1 cellular context compared by ENCODE assay signal in the genomic region with DNA sequence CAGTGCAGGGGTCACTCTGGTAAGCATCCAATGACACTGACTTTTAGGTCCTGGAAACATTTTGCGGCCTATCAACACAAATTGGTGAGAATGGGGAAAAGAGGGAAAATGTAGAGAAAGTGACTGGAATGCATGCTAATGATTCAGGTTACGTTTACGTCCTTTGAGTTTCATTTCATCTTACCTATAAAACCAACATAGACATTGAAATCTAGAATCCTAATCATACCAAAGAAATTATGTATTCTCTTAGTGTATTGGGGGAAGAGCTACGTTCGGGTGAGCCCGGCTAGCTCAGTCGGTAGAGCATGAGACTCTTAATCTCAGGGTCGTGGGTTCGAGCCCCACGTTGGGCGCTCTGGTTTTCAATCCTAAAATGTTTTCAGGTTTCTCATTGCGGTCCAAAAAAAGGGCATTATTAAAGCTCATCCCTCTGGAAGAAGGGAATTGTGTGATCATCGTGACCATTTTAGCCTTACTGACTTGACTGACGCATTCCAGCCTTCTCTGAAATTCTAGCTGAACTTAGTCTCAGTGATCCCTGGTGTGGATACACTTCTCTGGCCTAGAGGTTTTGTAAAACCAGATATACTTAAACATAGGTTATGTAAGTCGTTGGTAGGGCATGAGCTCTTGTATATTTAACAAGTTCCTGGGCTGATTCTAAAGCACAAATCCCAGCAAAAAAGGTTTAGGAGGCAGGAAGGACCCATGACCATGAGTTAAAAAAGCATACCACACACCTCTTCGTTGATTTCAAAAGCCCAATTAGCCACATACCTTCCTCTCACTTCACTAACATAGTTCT.
TF ChIP-seq lines count a peak whose summit lies in the region.

No MANE protein-coding gene starts in this region.

TF ChIP-seq in HepG2, 621 proteins besides CTCF, POLR2A, EP300 and RAD21 (continued from another document and continues in another):
- TF ChIP-seq, protein P1, sequence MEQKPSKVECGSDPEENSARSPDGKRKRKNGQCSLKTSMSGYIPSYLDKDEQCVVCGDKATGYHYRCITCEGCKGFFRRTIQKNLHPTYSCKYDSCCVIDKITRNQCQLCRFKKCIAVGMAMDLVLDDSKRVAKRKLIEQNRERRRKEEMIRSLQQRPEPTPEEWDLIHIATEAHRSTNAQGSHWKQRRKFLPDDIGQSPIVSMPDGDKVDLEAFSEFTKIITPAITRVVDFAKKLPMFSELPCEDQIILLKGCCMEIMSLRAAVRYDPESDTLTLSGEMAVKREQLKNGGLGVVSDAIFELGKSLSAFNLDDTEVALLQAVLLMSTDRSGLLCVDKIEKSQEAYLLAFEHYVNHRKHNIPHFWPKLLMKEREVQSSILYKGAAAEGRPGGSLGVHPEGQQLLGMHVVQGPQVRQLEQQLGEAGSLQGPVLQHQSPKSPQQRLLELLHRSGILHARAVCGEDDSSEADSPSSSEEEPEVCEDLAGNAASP (CRISPR knock-in tag; IDR thresholded peaks at IDR 0.05; ENCODE audit: borderline replicate concordance): 0 out of 2 replicates have a peak, but pooled peaks have one; percentile 23
- no peak for TF ChIP-seq NFYC (CRISPR knock-in tag; IDR thresholded peaks at IDR 0.05)
- peak; percentile 85; the same call in 1 of the 2 replicates for TF ChIP-seq TOE1 (CRISPR knock-in tag; IDR thresholded peaks at IDR 0.05)
- no peak for TF ChIP-seq RAD51 (IDR thresholded peaks at IDR 0.05; ENCODE audit: borderline replicate concordance)
- TF ChIP-seq, protein P2, sequence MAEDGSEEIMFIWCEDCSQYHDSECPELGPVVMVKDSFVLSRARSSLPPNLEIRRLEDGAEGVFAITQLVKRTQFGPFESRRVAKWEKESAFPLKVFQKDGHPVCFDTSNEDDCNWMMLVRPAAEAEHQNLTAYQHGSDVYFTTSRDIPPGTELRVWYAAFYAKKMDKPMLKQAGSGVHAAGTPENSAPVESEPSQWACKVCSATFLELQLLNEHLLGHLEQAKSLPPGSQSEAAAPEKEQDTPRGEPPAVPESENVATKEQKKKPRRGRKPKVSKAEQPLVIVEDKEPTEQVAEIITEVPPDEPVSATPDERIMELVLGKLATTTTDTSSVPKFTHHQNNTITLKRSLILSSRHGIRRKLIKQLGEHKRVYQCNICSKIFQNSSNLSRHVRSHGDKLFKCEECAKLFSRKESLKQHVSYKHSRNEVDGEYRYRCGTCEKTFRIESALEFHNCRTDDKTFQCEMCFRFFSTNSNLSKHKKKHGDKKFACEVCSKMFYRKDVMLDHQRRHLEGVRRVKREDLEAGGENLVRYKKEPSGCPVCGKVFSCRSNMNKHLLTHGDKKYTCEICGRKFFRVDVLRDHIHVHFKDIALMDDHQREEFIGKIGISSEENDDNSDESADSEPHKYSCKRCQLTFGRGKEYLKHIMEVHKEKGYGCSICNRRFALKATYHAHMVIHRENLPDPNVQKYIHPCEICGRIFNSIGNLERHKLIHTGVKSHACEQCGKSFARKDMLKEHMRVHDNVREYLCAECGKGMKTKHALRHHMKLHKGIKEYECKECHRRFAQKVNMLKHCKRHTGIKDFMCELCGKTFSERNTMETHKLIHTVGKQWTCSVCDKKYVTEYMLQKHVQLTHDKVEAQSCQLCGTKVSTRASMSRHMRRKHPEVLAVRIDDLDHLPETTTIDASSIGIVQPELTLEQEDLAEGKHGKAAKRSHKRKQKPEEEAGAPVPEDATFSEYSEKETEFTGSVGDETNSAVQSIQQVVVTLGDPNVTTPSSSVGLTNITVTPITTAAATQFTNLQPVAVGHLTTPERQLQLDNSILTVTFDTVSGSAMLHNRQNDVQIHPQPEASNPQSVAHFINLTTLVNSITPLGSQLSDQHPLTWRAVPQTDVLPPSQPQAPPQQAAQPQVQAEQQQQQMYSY (CRISPR knock-in tag; IDR thresholded peaks at IDR 0.05): no peak; the same call in 1 of the 2 replicates
- 0 out of 2 replicates have a peak, but pooled peaks have one; percentile 48 for TF ChIP-seq ISX (CRISPR knock-in tag; conservative IDR thresholded peaks at IDR 0.05)
- no peak for TF ChIP-seq ZMAT3 (CRISPR knock-in tag; conservative IDR thresholded peaks at IDR 0.05)
- no peak for TF ChIP-seq FOXM1 (CRISPR knock-in tag; IDR thresholded peaks at IDR 0.05)
- no peak for TF ChIP-seq MBD4 (IDR thresholded peaks at IDR 0.05; ENCODE audit: borderline replicate concordance, low read length)
- TF ChIP-seq ZNF781 (CRISPR knock-in tag; IDR thresholded peaks at IDR 0.05; ENCODE audit: borderline replicate concordance, not compliant biosample characterization): no peak
- TF ChIP-seq NFIB (CRISPR knock-in tag; IDR thresholded peaks at IDR 0.05; ENCODE audit: borderline replicate concordance): no peak
- no peak for TF ChIP-seq MED13 (CRISPR knock-in tag; IDR thresholded peaks at IDR 0.05)
- peak; percentile 45 for TF ChIP-seq ZFY (CRISPR knock-in tag; IDR thresholded peaks at IDR 0.05)
- peak; percentile 20; the same call in 1 of the 3 replicates for TF ChIP-seq MXI1 (IDR thresholded peaks at IDR 0.05; ENCODE audit: borderline replicate concordance, low read depth, low read length)
- no peak for TF ChIP-seq TEAD2 (CRISPR knock-in tag; IDR thresholded peaks at IDR 0.05)
- TF ChIP-seq NR1H2 (CRISPR knock-in tag; IDR thresholded peaks at IDR 0.05; ENCODE audit: borderline replicate concordance, low read depth): no peak
- TF ChIP-seq MAFF (IDR thresholded peaks at IDR 0.05; ENCODE audit: low read depth, low read length): no peak
- no peak; the same call in 1 of the 2 replicates for TF ChIP-seq ZNF232 (CRISPR knock-in tag; IDR thresholded peaks at IDR 0.05; ENCODE audit: borderline replicate concordance)
- no peak for TF ChIP-seq CEBPB (IDR thresholded peaks at IDR 0.05; ENCODE audit: borderline replicate concordance, low read depth, low read length)
- no peak for TF ChIP-seq ZFAT (CRISPR knock-in tag; conservative IDR thresholded peaks at IDR 0.05)
- peak; percentile 83 for TF ChIP-seq TARDBP (CRISPR knock-in tag; IDR thresholded peaks at IDR 0.05)
- TF ChIP-seq KDM1A (CRISPR knock-in tag; IDR thresholded peaks at IDR 0.05): no peak; the same call in 1 of the 2 replicates
- no peak for TF ChIP-seq NFKB2 (CRISPR knock-in tag; IDR thresholded peaks at IDR 0.05; ENCODE audit: borderline replicate concordance)
- TF ChIP-seq ZNF101 (CRISPR knock-in tag; IDR thresholded peaks at IDR 0.05; ENCODE audit: borderline replicate concordance, low read depth): no peak
- TF ChIP-seq U2AF1 (optimal IDR thresholded peaks at IDR 0.05; ENCODE audit: low read depth, low read length): no peak
- TF ChIP-seq DPF2 (CRISPR knock-in tag; IDR thresholded peaks at IDR 0.05; ENCODE audit: borderline replicate concordance, low read depth): no peak
- TF ChIP-seq, protein P3, sequence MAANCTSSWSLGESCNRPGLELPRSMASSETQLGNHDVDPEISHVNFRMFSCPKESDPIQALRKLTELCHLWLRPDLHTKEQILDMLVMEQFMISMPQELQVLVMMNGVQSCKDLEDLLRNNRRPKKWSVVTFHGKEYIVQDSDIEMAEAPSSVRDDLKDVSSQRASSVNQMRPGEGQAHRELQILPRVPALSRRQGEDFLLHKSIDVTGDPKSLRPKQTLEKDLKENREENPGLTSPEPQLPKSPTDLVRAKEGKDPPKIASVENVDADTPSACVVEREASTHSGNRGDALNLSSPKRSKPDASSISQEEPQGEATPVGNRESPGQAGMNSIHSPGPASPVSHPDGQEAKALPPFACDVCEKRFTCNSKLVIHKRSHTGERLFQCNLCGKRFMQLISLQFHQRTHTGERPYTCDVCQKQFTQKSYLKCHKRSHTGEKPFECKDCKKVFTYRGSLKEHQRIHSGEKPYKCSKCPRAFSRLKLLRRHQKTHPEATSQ (CRISPR knock-in tag; IDR thresholded peaks at IDR 0.05; ENCODE audit: borderline replicate concordance): peak; percentile 83; the same call in 1 of the 2 replicates
- no peak; the same call in 1 of the 2 replicates for TF ChIP-seq NFYB (CRISPR knock-in tag; IDR thresholded peaks at IDR 0.05)
- no peak for TF ChIP-seq ZNF33A (CRISPR knock-in tag; IDR thresholded peaks at IDR 0.05; ENCODE audit: borderline replicate concordance)
- peak; percentile 53 for TF ChIP-seq BCL6 (CRISPR knock-in tag; IDR thresholded peaks at IDR 0.05)
- TF ChIP-seq ZNF766 (CRISPR knock-in tag; IDR thresholded peaks at IDR 0.05; ENCODE audit: borderline replicate concordance): peak; percentile 93
- 0 out of 2 replicates have a peak, but pooled peaks have one; percentile 42 for TF ChIP-seq ATF7-NPFF (CRISPR knock-in tag; IDR thresholded peaks at IDR 0.05; ENCODE audit: low read depth)
- no peak for TF ChIP-seq PTBP1 (IDR thresholded peaks at IDR 0.05; ENCODE audit: low read depth, low read length, poor library complexity, severe bottlenecking)
- TF ChIP-seq, protein P4, sequence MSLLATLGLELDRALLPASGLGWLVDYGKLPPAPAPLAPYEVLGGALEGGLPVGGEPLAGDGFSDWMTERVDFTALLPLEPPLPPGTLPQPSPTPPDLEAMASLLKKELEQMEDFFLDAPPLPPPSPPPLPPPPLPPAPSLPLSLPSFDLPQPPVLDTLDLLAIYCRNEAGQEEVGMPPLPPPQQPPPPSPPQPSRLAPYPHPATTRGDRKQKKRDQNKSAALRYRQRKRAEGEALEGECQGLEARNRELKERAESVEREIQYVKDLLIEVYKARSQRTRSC (CRISPR knock-in tag; IDR thresholded peaks at IDR 0.05; ENCODE audit: low read depth): no peak
- TF ChIP-seq, protein P5, sequence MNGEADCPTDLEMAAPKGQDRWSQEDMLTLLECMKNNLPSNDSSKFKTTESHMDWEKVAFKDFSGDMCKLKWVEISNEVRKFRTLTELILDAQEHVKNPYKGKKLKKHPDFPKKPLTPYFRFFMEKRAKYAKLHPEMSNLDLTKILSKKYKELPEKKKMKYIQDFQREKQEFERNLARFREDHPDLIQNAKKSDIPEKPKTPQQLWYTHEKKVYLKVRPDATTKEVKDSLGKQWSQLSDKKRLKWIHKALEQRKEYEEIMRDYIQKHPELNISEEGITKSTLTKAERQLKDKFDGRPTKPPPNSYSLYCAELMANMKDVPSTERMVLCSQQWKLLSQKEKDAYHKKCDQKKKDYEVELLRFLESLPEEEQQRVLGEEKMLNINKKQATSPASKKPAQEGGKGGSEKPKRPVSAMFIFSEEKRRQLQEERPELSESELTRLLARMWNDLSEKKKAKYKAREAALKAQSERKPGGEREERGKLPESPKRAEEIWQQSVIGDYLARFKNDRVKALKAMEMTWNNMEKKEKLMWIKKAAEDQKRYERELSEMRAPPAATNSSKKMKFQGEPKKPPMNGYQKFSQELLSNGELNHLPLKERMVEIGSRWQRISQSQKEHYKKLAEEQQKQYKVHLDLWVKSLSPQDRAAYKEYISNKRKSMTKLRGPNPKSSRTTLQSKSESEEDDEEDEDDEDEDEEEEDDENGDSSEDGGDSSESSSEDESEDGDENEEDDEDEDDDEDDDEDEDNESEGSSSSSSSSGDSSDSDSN (CRISPR knock-in tag; IDR thresholded peaks at IDR 0.05): peak; percentile 37; the same call in 1 of the 2 replicates
- no peak; the same call in 1 of the 2 replicates for TF ChIP-seq KLF15 (CRISPR knock-in tag; IDR thresholded peaks at IDR 0.05; ENCODE audit: borderline replicate concordance)
- TF ChIP-seq ZFP41 (CRISPR knock-in tag; IDR thresholded peaks at IDR 0.05; ENCODE audit: borderline replicate concordance): no peak
- no peak for TF ChIP-seq RORA (CRISPR knock-in tag; IDR thresholded peaks at IDR 0.05)
- TF ChIP-seq MLLT10 (CRISPR knock-in tag; IDR thresholded peaks at IDR 0.05): no peak
- TF ChIP-seq ZNF343 (CRISPR knock-in tag; IDR thresholded peaks at IDR 0.05): no peak
- TF ChIP-seq ZNF564 (CRISPR knock-in tag; IDR thresholded peaks at IDR 0.05): no peak
- TF ChIP-seq, protein P6, sequence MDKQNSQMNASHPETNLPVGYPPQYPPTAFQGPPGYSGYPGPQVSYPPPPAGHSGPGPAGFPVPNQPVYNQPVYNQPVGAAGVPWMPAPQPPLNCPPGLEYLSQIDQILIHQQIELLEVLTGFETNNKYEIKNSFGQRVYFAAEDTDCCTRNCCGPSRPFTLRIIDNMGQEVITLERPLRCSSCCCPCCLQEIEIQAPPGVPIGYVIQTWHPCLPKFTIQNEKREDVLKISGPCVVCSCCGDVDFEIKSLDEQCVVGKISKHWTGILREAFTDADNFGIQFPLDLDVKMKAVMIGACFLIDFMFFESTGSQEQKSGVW (CRISPR knock-in tag; IDR thresholded peaks at IDR 0.05; ENCODE audit: borderline replicate concordance): no peak
- peak; percentile 45; the same call in 1 of the 2 replicates for TF ChIP-seq KAT7 (CRISPR knock-in tag; IDR thresholded peaks at IDR 0.05; ENCODE audit: borderline replicate concordance)
- no peak for TF ChIP-seq ZNF296 (CRISPR knock-in tag; conservative IDR thresholded peaks at IDR 0.05)
- TF ChIP-seq THYN1 (CRISPR knock-in tag; IDR thresholded peaks at IDR 0.05; ENCODE audit: borderline replicate concordance, low read depth): no peak
- 0 out of 2 replicates have a peak, but pooled peaks have one; percentile 67 for TF ChIP-seq ARID2 (CRISPR knock-in tag; IDR thresholded peaks at IDR 0.05; ENCODE audit: borderline replicate concordance)
- peak; percentile 50 for TF ChIP-seq FOSL2 (CRISPR knock-in tag; IDR thresholded peaks at IDR 0.05)
- TF ChIP-seq RELA (CRISPR knock-in tag; IDR thresholded peaks at IDR 0.05): no peak
- no peak for TF ChIP-seq ZNF567 (CRISPR knock-in tag; IDR thresholded peaks at IDR 0.05; ENCODE audit: borderline replicate concordance)
- no peak for TF ChIP-seq NFIC (IDR thresholded peaks at IDR 0.05; ENCODE audit: low read length)
- TF ChIP-seq, protein P7, sequence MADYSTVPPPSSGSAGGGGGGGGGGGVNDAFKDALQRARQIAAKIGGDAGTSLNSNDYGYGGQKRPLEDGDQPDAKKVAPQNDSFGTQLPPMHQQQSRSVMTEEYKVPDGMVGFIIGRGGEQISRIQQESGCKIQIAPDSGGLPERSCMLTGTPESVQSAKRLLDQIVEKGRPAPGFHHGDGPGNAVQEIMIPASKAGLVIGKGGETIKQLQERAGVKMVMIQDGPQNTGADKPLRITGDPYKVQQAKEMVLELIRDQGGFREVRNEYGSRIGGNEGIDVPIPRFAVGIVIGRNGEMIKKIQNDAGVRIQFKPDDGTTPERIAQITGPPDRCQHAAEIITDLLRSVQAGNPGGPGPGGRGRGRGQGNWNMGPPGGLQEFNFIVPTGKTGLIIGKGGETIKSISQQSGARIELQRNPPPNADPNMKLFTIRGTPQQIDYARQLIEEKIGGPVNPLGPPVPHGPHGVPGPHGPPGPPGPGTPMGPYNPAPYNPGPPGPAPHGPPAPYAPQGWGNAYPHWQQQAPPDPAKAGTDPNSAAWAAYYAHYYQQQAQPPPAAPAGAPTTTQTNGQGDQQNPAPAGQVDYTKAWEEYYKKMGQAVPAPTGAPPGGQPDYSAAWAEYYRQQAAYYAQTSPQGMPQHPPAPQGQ (CRISPR knock-in tag; IDR thresholded peaks at IDR 0.05; ENCODE audit: borderline replicate concordance): no peak
